13 cellular contexts compared by ENCODE assay signal in genomic region chr19:4974855-4975469, GRCh38. TPM values are rescaled to one million over a fixed set of nuclear protein-coding genes. Genes with fewer than 3 reads are reported as not detected.
A peak's percentile ranks its signal among the peaks of the same experiment; 100 is the strongest.
DNase-seq lines count a peak whose midpoint lies in the region; ATAC-seq and TF ChIP-seq lines count a peak whose summit lies in the region.
"Had no signal": no experiment of that assay in that cellular context is flagged by ENCODE, and none has a peak within 500 bp of the region (broad histone marks: within the 10 kb centered on the region; RNA-seq: fewer than 3 reads in every experiment).

No MANE protein-coding gene starts in this region.

- H3K27ac ChIP-seq in cardiac muscle cell (peak overlapping the region; percentile 8), heart right ventricle (peak overlapping the region in 5 of 10 donors; percentile 10 to 88 (median 21)), upper lobe of left lung (peak overlapping the region; percentile 83 to 90 (median 88))

- ATAC-seq in heart right ventricle (no peak), WTC11 (no peak), natural killer cell (no peak), upper lobe of left lung (ENCODE audit: low FRiP score in 2 of 2) (no peak), mucosa of descending colon (no peak)
- ATAC-seq: naive thymus-derived CD8-positive, alpha-beta T cell; SK-N-SH treated with all-trans-retinoic acid at 6 μM for 48 hours had no signal

- H3K27me3 Mint-ChIP-seq in WTC11 (ENCODE audit: low read depth) (no peaks in the 10 kb centered on the region), natural killer cell (ENCODE audit: low read depth in 2 of 2) (no peaks in the 10 kb centered on the region)
- H3K27me3 Mint-ChIP-seq: naive thymus-derived CD8-positive, alpha-beta T cell had no signal

- POLR2A ChIA-PET in WTC11 (lab: Charles Lee): no interaction called here

- intact Hi-C loops in heart right ventricle (cut with DNase I): loop anchor here in 7 of 10 donors (5.0 to 10.0 kb wide), 6 partner anchors 37 to 63 kb away; no protein-coding TSS in a partner anchor
- intact Hi-C loops in natural killer cell (cut with micrococcal nuclease): no loop called here
- intact Hi-C loops in mucosa of descending colon (cut with DNase I, micrococcal nuclease): no loop called here

- H3K27ac Mint-ChIP-seq in WTC11 (peak overlapping the region; percentile 69), natural killer cell (peak overlapping the region; percentile 5 to 74)

- no peaks in the 10 kb centered on the region; the same call in 1 of the 2 replicates for H3K36me3 Mint-ChIP-seq in WTC11
- H3K36me3 Mint-ChIP-seq in natural killer cell: no peaks in the 10 kb centered on the region

- CTCF ChIA-PET in WTC11 (lab: Charles Lee): interaction anchor here (0.7 to 2.2 kb wide), 5 partner anchors 11 to 165 kb away, joined by 3 to 14 read pairs (median 3); no protein-coding TSS in a partner anchor

- TF ChIP-seq CTCF in cardiac muscle cell (IDR thresholded peaks at IDR 0.05; ENCODE audit: low read depth, low read length): no peak
- TF ChIP-seq CTCF in heart right ventricle (IDR thresholded peaks at IDR 0.05): no peak
- no peak for TF ChIP-seq CTCF in WTC11 (IDR thresholded peaks at IDR 0.05)
- TF ChIP-seq CTCF in natural killer cell (IDR thresholded peaks at IDR 0.05): no peak
- TF ChIP-seq CTCF in upper lobe of left lung (IDR thresholded peaks at IDR 0.05): no peak
- no peak for TF ChIP-seq CTCF in mucosa of descending colon (IDR thresholded peaks at IDR 0.05)

- H3K9me3 Mint-ChIP-seq in WTC11 (no peaks in the 10 kb centered on the region), natural killer cell (no peaks in the 10 kb centered on the region)
- H3K9me3 Mint-ChIP-seq: naive thymus-derived CD8-positive, alpha-beta T cell had no signal

- peak in 1 of 4 donors; percentile 17 for TF ChIP-seq POLR2A in upper lobe of left lung (IDR thresholded peaks at IDR 0.05)

- no peaks in the 10 kb centered on the region for H3K36me3 ChIP-seq in cardiac muscle cell
- peaks cover 0 to 13% (median 0%) of the 10 kb centered on the region in 9 donors for H3K36me3 ChIP-seq in heart right ventricle
- no peaks in the 10 kb centered on the region for H3K36me3 ChIP-seq in upper lobe of left lung
- no peaks in the 10 kb centered on the region for H3K36me3 ChIP-seq in mucosa of descending colon (ENCODE audit: low read depth)
- H3K36me3 ChIP-seq: thoracic aorta had no signal

- DNase-seq in cardiac muscle cell (ENCODE audit: low read depth in 1 of 2, low spot score in 1 of 2) (no peak), heart right ventricle (no peak), WTC11 (ENCODE audit: low spot score) (no peak), natural killer cell (no peak), upper lobe of left lung (peak in 1 of 2 donors; percentile 58), NCI-H774 (lab: John Stamatoyannopoulos, UW) (no peak), mucosa of descending colon (no peak), inferior parietal cortex (ENCODE audit: extremely low spot score) (no peak)
- DNase-seq: naive thymus-derived CD8-positive, alpha-beta T cell; NCI-H2107; NK-92 treated with Interleukin-12 subunit alpha and Interleukin-12 subunit beta, amount 100 ng/mL, for 24 hours had no signal

- H3K4me3 ChIP-seq in cardiac muscle cell (no peak overlapping the region), heart right ventricle (no peak overlapping the region), upper lobe of left lung (no peak overlapping the region), mucosa of descending colon (no peak overlapping the region)
- H3K4me3 ChIP-seq: thoracic aorta had no signal

- no peaks in the 10 kb centered on the region for H3K27me3 ChIP-seq in cardiac muscle cell
- H3K27me3 ChIP-seq in heart right ventricle: no peaks in the 10 kb centered on the region
- H3K27me3 ChIP-seq in upper lobe of left lung: no peaks in the 10 kb centered on the region

- H3K4me1 Mint-ChIP-seq in WTC11: peaks cover 44% of the 10 kb centered on the region
- H3K4me1 Mint-ChIP-seq in natural killer cell: peaks cover 45 to 57% of the 10 kb centered on the region in 2 donors

- no peak for TF ChIP-seq EP300 in upper lobe of left lung (IDR thresholded peaks at IDR 0.05)

- H3K4me3 Mint-ChIP-seq in WTC11 (no peak overlapping the region), natural killer cell (peak overlapping the region; percentile 11)

- H3K4me1 ChIP-seq in cardiac muscle cell (ENCODE audit: low read depth) (peaks cover 23% of the 10 kb centered on the region), heart right ventricle (peaks cover 8 to 99% (median 87%) of the 10 kb centered on the region in 9 donors), upper lobe of left lung (peaks cover 77 to 91% (median 80%) of the 10 kb centered on the region in 4 donors), mucosa of descending colon (ENCODE audit: low read depth) (peaks cover 20% of the 10 kb centered on the region)

- H3K9me3 ChIP-seq in cardiac muscle cell (ENCODE audit: low read depth) (no peaks in the 10 kb centered on the region), heart right ventricle (no peaks in the 10 kb centered on the region), upper lobe of left lung (no peaks in the 10 kb centered on the region), mucosa of descending colon (no peaks in the 10 kb centered on the region)
- H3K9me3 ChIP-seq: thoracic aorta had no signal

- 59 to 73% methylated on average over 17 of the region's 17 CpGs for WGBS in heart right ventricle, 2 donors
- WGBS in upper lobe of left lung, 2 donors: 55 to 68% methylated on average over 17 of the region's 17 CpGs

TF ChIP-seq in WTC11, 78 proteins besides CTCF, POLR2A, EP300 and RAD21:
- TF ChIP-seq NR1H2 (CRISPR knock-in tag; IDR thresholded peaks at IDR 0.05): no peak
TF ChIP-seq in WTC11: peak in this region for 0.

RNA-seq across cellular contexts. Expression of gene KDM4B, which starts 6.0 kb away (rescaled TPM):
- 58.5 and 90.6 TPM in 2 replicates for total RNA-seq in cardiac muscle cell
- polyA plus RNA-seq in cardiac muscle cell: 74.6 and 79.5 TPM in 2 replicates
- 10 to 100 TPM; 21.4 to 35.8 (median 30.3) TPM for total RNA-seq in heart right ventricle
- 10 to 100 TPM; 12.4 to 34.4 TPM for polyA plus RNA-seq in heart right ventricle
- total RNA-seq in WTC11 (2021): 43.2 to 56.0 TPM (median 53.1 TPM) in 3 replicates
- total RNA-seq in natural killer cell: 10 to 100 TPM; 68.0 to 73.5 (median 68.1) TPM
- 100 to 1,000 TPM in 1 of 6 donors, 10 to 100 TPM in 5; 28.1 to 112 (median 38.2) TPM for total RNA-seq in upper lobe of left lung
- 10 to 100 TPM; 42.7 to 53.8 (median 50.0) TPM for total RNA-seq in mucosa of descending colon

Comparison
In these comparisons a context has a peak if more than half of its experiments do, and no peak if none do; other contexts are left out.
1. intact Hi-C loops: an anchor here in heart right ventricle (5.0 to 10.0 kb wide); none called in natural killer cell and mucosa of descending colon.